Comparison of ENCODE assay signal across 28 cellular contexts in genomic region chr4:183698909-183699308, GRCh38.
"Had no signal": no experiment of that assay in that cellular context is flagged by ENCODE, and none has a peak within 500 bp of the region (broad histone marks: within the 10 kb centered on the region; RNA-seq: fewer than 3 reads in every experiment).

No MANE protein-coding gene starts in this region.

- FAIRE-seq: keratinocyte, pancreas, small intestine had no signal

- H3K4me3 ChIP-seq: left ventricle myocardium inferior, lower lobe of right lung, pancreas, prostate gland, sigmoid colon, spleen, testis, thyroid gland, transverse colon, upper lobe of left lung, vagina had no signal

- H3K9me3 Mint-ChIP-seq: naive thymus-derived CD8-positive, alpha-beta T cell; nephron; neural crest cell; stimulated activated memory B cell treated with anti-CD40 and anti-IgM and Interleukin-4, amounts not matched to agents 10 μg/mL and 1 μg/mL and 100 μg/mL, for 72 hours; stimulated activated naive CD8-positive, alpha-beta T cell treated with anti-CD3 and anti-CD28 coated beads, Interleukin-15, amount 100 ng/mL, for 72 hours had no signal

- DNase-seq: hippocampal formation; left colon; left ventricle myocardium inferior; lower lobe of right lung; mammary epithelial cell; mesenchymal stem cell; naive thymus-derived CD8-positive, alpha-beta T cell; nucleus accumbens; pancreas; posterior cingulate gyrus; retina; right cardiac atrium; sigmoid colon; small intestine; spleen; stimulated activated CD4-positive, alpha-beta T cell treated with anti-CD3 and anti-CD28 coated beads, Interleukin-4, amount 100 ng/mL, for 24 hours; stimulated activated naive CD4-positive, alpha-beta T cell treated with Interleukin-2 at 50 U/mL for 16 hours; stimulated activated naive CD8-positive, alpha-beta T cell treated with anti-CD3 and anti-CD28 coated beads, Interleukin-15, amount 100 ng/mL, for 72 hours; testis; thyroid gland; transverse colon; upper lobe of left lung had no signal

- H3K9me3 ChIP-seq: pancreas, prostate gland, sigmoid colon, spleen, testis, thyroid gland, transverse colon, upper lobe of left lung, vagina had no signal

- H3K27ac Mint-ChIP-seq: nephron; stimulated activated memory B cell treated with anti-CD40 and anti-IgM and Interleukin-4, amounts not matched to agents 10 μg/mL and 1 μg/mL and 100 μg/mL, for 72 hours had no signal

- H3K4me1 ChIP-seq: left ventricle myocardium inferior, pancreas, prostate gland, sigmoid colon, spleen, testis, thyroid gland, vagina had no signal

- H3K27me3 ChIP-seq: pancreas, sigmoid colon, spleen, testis, thyroid gland, transverse colon, upper lobe of left lung, vagina had no signal

- H3K4me1 Mint-ChIP-seq: nephron; neural crest cell; stimulated activated memory B cell treated with anti-CD40 and anti-IgM and Interleukin-4, amounts not matched to agents 10 μg/mL and 1 μg/mL and 100 μg/mL, for 72 hours; stimulated activated naive CD8-positive, alpha-beta T cell treated with anti-CD3 and anti-CD28 coated beads, Interleukin-15, amount 100 ng/mL, for 72 hours had no signal

- H3K27ac ChIP-seq: left ventricle myocardium inferior, lower lobe of right lung, pancreas, prostate gland, sigmoid colon, spleen, testis, thyroid gland, transverse colon, upper lobe of left lung, vagina had no signal

- ATAC-seq: left colon; lower lobe of right lung; naive thymus-derived CD8-positive, alpha-beta T cell; pancreas; right cardiac atrium; stimulated activated memory B cell treated with anti-CD40 and anti-IgM and Interleukin-4, amounts not matched to agents 10 μg/mL and 1 μg/mL and 100 μg/mL, for 72 hours; stimulated activated naive CD8-positive, alpha-beta T cell treated with anti-CD3 and anti-CD28 coated beads, Interleukin-15, amount 100 ng/mL, for 72 hours had no signal

- H3K4me3 Mint-ChIP-seq: naive thymus-derived CD8-positive, alpha-beta T cell; nephron; neural crest cell; stimulated activated memory B cell treated with anti-CD40 and anti-IgM and Interleukin-4, amounts not matched to agents 10 μg/mL and 1 μg/mL and 100 μg/mL, for 72 hours; stimulated activated naive CD8-positive, alpha-beta T cell treated with anti-CD3 and anti-CD28 coated beads, Interleukin-15, amount 100 ng/mL, for 72 hours had no signal

- H3K27me3 Mint-ChIP-seq: naive thymus-derived CD8-positive, alpha-beta T cell; stimulated activated memory B cell treated with anti-CD40 and anti-IgM and Interleukin-4, amounts not matched to agents 10 μg/mL and 1 μg/mL and 100 μg/mL, for 72 hours; stimulated activated naive CD8-positive, alpha-beta T cell treated with anti-CD3 and anti-CD28 coated beads, Interleukin-15, amount 100 ng/mL, for 72 hours had no signal
